22 cellular contexts compared by ENCODE assay signal in genomic region chr2:86617738-86618137, GRCh38.
DNase-seq lines count a peak whose midpoint lies in the region; ATAC-seq and TF ChIP-seq lines count a peak whose summit lies in the region.
"Had no signal": no experiment of that assay in that cellular context is flagged by ENCODE, and none has a peak within 500 bp of the region (broad histone marks: within the 10 kb centered on the region; RNA-seq: fewer than 3 reads in every experiment).

No MANE protein-coding gene starts in this region.

- no peak overlapping the region for H3K27ac ChIP-seq in SU-DHL-6 (ENCODE audit: low read depth, low read length)
- H3K27ac ChIP-seq: thyroid gland had no signal

- TF ChIP-seq CTCF in SU-DHL-6 (IDR thresholded peaks at IDR 0.05; ENCODE audit: insufficient read depth, low read length, poor library complexity, severe bottlenecking) = no peak

- H3F3A ChIP-seq in SU-DHL-6 (ENCODE audit: insufficient read depth) = peaks cover 4% of the 10 kb centered on the region; the same call in 1 of the 2 replicates

- H3K4me3 ChIP-seq in SU-DHL-6 (ENCODE audit: insufficient read depth, low read length, poor library complexity, severe bottlenecking) = no peak overlapping the region
- H3K4me3 ChIP-seq: thyroid gland had no signal

- no peaks in the 10 kb centered on the region for H3K9me2 ChIP-seq in SU-DHL-6 (replicated peaks; ENCODE audit: insufficient read depth, low read length)

- no peaks in the 10 kb centered on the region for H3K9me3 ChIP-seq in SU-DHL-6 (ENCODE audit: insufficient read depth, low read length)
- H3K9me3 ChIP-seq: thyroid gland had no signal

- peak overlapping the region; percentile 31 for H3K4me2 ChIP-seq in SU-DHL-6 (ENCODE audit: low read depth, low read length, poor library complexity, severe bottlenecking)

- DNase-seq in stimulated activated CD4-positive, alpha-beta T cell treated with anti-CD3 and anti-CD28 coated beads, Interleukin-12 subunit alpha, Interleukin-12 subunit beta, amount 100 ng/mL, for 4 hours = no peak
- DNase-seq in HPDE6-E6E7 (ENCODE audit: extremely low spot score) (no peak), glomerular visceral epithelial cell (ENCODE audit: extremely low spot score) (no peak)
- DNase-seq: activated CD4-positive, CD25-positive, alpha-beta regulatory T cell; activated CD8-positive, alpha-beta T cell treated with anti-CD3 and anti-CD28 coated beads, Interleukin-2, amount 10 ng/mL, durations not matched to agents 7 days and 5 days; activated naive CD4-positive, alpha-beta T cell treated with anti-CD3 and anti-CD28 coated beads, Interleukin-2, amount 50 U/mL, for 16 hours; activated T-cell treated with anti-CD3 and anti-CD28 coated beads, Interleukin-2, amount 50 U/mL, for 1 hour; CD8-positive, alpha-beta T cell; DMS53; glutamatergic neuron; HFFc6; mesenchymal stem cell; NCI-H146; NCI-H2171; NCI-H69; stimulated activated CD4-positive, alpha-beta T cell treated with anti-CD3 and anti-CD28 coated beads, Interleukin-4, amount 100 ng/mL, for 1 hour; stimulated activated naive CD4-positive, alpha-beta T cell treated with Interleukin-2 at 50 U/mL for 16 hours; thyroid gland had no signal

- H3K9ac ChIP-seq in SU-DHL-6 (ENCODE audit: low read length) = no peak overlapping the region

- ATAC-seq in GM18517 (IDR thresholded peaks at IDR 0.05; ENCODE audit: unreplicated experiment) (peak; percentile 36), GM21381 (IDR thresholded peaks at IDR 0.05; ENCODE audit: unreplicated experiment) (peak; percentile 38), HG02763 (IDR thresholded peaks at IDR 0.05; ENCODE audit: unreplicated experiment) (peak; percentile 45)
- ATAC-seq: activated CD8-positive, alpha-beta T cell treated with anti-CD3 and anti-CD28 coated beads, Interleukin-2, amount 10 ng/mL, durations not matched to agents 7 days and 5 days; CD8-positive, alpha-beta T cell had no signal

- no peaks in the 10 kb centered on the region for H4K20me1 ChIP-seq in SU-DHL-6 (ENCODE audit: low read depth, low read length)

- H3K79me2 ChIP-seq in SU-DHL-6 (ENCODE audit: insufficient read depth, low read length) = peaks cover 14% of the 10 kb centered on the region

- peaks cover 7% of the 10 kb centered on the region; the same call in 1 of the 2 replicates for H3K36me3 ChIP-seq in SU-DHL-6 (ENCODE audit: low read length)

- no peak overlapping the region for H2AFZ ChIP-seq in SU-DHL-6 (ENCODE audit: low read depth, low read length, severe bottlenecking)

- H3K27me3 ChIP-seq in SU-DHL-6 (ENCODE audit: low read length) = no peaks in the 10 kb centered on the region
- H3K27me3 ChIP-seq: thyroid gland had no signal
